ENCODE assay signal across 30 cellular contexts in genomic region chr3:105449393-105449792, GRCh38.
"Had no signal": no experiment of that assay in that cellular context is flagged by ENCODE, and none has a peak within 500 bp of the region (broad histone marks: within the 10 kb centered on the region; RNA-seq: fewer than 3 reads in every experiment).

No MANE protein-coding gene starts in this region.

- H3K27ac Mint-ChIP-seq: activated CD4-positive, alpha-beta T cell treated with anti-CD3 and anti-CD28 coated beads, Interleukin-2, amount 10 ng/mL, durations not matched to agents 24 days and 14 days; activated CD8-positive, alpha-beta T cell treated with anti-CD3 and anti-CD28 coated beads for 36 hours; activated naive CD4-positive, alpha-beta T cell treated with anti-CD3 and anti-CD28 coated beads, Interleukin-2, amount 50 U/mL, for 24 hours; activated naive CD8-positive, alpha-beta T cell treated with anti-CD3 and anti-CD28 coated beads, Interleukin-2, amount 10 ng/mL, durations not matched to agents 7 days and 5 days; activated T-cell treated with anti-CD3 and anti-CD28 coated beads, Interleukin-2, amount 50 U/mL, for 72 hours; activated T-helper 17 cell treated with anti-CD3 and anti-CD28 coated beads, Interleukin-2, amount 50 U/mL, for 72 hours; T-helper 1 cell treated with Interleukin-12 subunit alpha and Interleukin-12 subunit beta and Interleukin-4 antibody, amounts not matched to agents 30 μg/mL and 1 μg/mL, for 36 hours; T-helper 2 cell treated with Interferon-gamma antibody and Interleukin-4, amounts not matched to agents 5 μg/mL and 100 μg/mL, for 36 hours had no signal

- H3K27ac ChIP-seq: body of pancreas, breast epithelium, SJSA1 had no signal

- H3K9ac ChIP-seq: SK-N-SH had no signal

- H3K4me3 Mint-ChIP-seq: activated CD4-positive, alpha-beta T cell treated with anti-CD3 and anti-CD28 coated beads, Interleukin-2, amount 10 ng/mL, durations not matched to agents 24 days and 14 days; activated CD8-positive, alpha-beta T cell treated with anti-CD3 and anti-CD28 coated beads for 36 hours; activated naive CD4-positive, alpha-beta T cell treated with anti-CD3 and anti-CD28 coated beads, Interleukin-2, amount 50 U/mL, for 24 hours; activated naive CD8-positive, alpha-beta T cell treated with anti-CD3 and anti-CD28 coated beads, Interleukin-2, amount 10 ng/mL, durations not matched to agents 7 days and 5 days; activated T-cell treated with anti-CD3 and anti-CD28 coated beads, Interleukin-2, amount 50 U/mL, for 72 hours; activated T-helper 17 cell treated with anti-CD3 and anti-CD28 coated beads, Interleukin-2, amount 50 U/mL, for 72 hours; T-helper 1 cell treated with Interleukin-12 subunit alpha and Interleukin-12 subunit beta and Interleukin-4 antibody, amounts not matched to agents 30 μg/mL and 1 μg/mL, for 36 hours; T-helper 2 cell treated with Interferon-gamma antibody and Interleukin-4, amounts not matched to agents 5 μg/mL and 100 μg/mL, for 36 hours had no signal

- H3K4me1 ChIP-seq: breast epithelium had no signal

- H3K36me3 ChIP-seq: breast epithelium, SJSA1 had no signal

- H3K27me3 ChIP-seq: body of pancreas, breast epithelium, SJSA1 had no signal

- H3K27me3 Mint-ChIP-seq: activated naive CD4-positive, alpha-beta T cell treated with anti-CD3 and anti-CD28 coated beads, Interleukin-2, amount 50 U/mL, for 24 hours; activated T-helper 17 cell treated with anti-CD3 and anti-CD28 coated beads, Interleukin-2, amount 50 U/mL, for 72 hours had no signal

- H3K4me1 Mint-ChIP-seq: activated CD4-positive, alpha-beta T cell treated with anti-CD3 and anti-CD28 coated beads, Interleukin-2, amount 10 ng/mL, durations not matched to agents 24 days and 14 days; activated naive CD4-positive, alpha-beta T cell treated with anti-CD3 and anti-CD28 coated beads, Interleukin-2, amount 50 U/mL, for 24 hours; activated naive CD8-positive, alpha-beta T cell treated with anti-CD3 and anti-CD28 coated beads, Interleukin-2, amount 10 ng/mL, durations not matched to agents 7 days and 5 days; activated T-helper 17 cell treated with anti-CD3 and anti-CD28 coated beads, Interleukin-2, amount 50 U/mL, for 72 hours had no signal

- H3K9me3 Mint-ChIP-seq: activated CD4-positive, alpha-beta T cell treated with anti-CD3 and anti-CD28 coated beads, Interleukin-2, amount 10 ng/mL, durations not matched to agents 24 days and 14 days; activated CD8-positive, alpha-beta T cell treated with anti-CD3 and anti-CD28 coated beads for 36 hours; activated naive CD4-positive, alpha-beta T cell treated with anti-CD3 and anti-CD28 coated beads, Interleukin-2, amount 50 U/mL, for 24 hours; activated naive CD8-positive, alpha-beta T cell treated with anti-CD3 and anti-CD28 coated beads, Interleukin-2, amount 10 ng/mL, durations not matched to agents 7 days and 5 days; T-helper 1 cell treated with Interleukin-12 subunit alpha and Interleukin-12 subunit beta and Interleukin-4 antibody, amounts not matched to agents 30 μg/mL and 1 μg/mL, for 36 hours; T-helper 2 cell treated with Interferon-gamma antibody and Interleukin-4, amounts not matched to agents 5 μg/mL and 100 μg/mL, for 36 hours had no signal

- H3K4me3 ChIP-seq: body of pancreas, breast epithelium, K562, SJSA1 had no signal

- H3K9me3 ChIP-seq: body of pancreas, breast epithelium, SJSA1, SK-N-SH had no signal

- DNase-seq: activated CD4-positive, alpha-beta T cell treated with anti-CD3 and anti-CD28 coated beads, Interleukin-2, amount 10 ng/mL, durations not matched to agents 24 days and 14 days; activated CD4-positive, alpha-beta T cell treated with anti-CD3 and anti-CD28 coated beads, Interleukin-2, amount 50 U/mL, for 4 hours; activated CD8-positive, alpha-beta T cell treated with anti-CD3 and anti-CD28 coated beads for 36 hours; activated effector memory CD4-positive, alpha-beta T cell treated with anti-CD3 and anti-CD28 coated beads, Interleukin-2, amount 50 U/mL, for 16 hours; activated naive CD4-positive, alpha-beta T cell treated with Interleukin-2 at 50 U/mL for 16 hours; activated naive CD8-positive, alpha-beta T cell treated with anti-CD3 and anti-CD28 coated beads, Interleukin-2, amount 10 ng/mL, durations not matched to agents 7 days and 5 days; activated T-cell treated with anti-CD3 and anti-CD28 coated beads, Interleukin-2, amount 50 U/mL, for 1 hour; activated T-cell treated with anti-CD3 and anti-CD28 coated beads, Interleukin-2, amount 50 U/mL, for 72 hours; IMR-90; NCI-H1105; NCI-H1417 treated with DMSO at 0.1 percent for 48 hours; NCI-H187 treated with DMSO at 0.1 percent for 48 hours; NCI-H2081; NCI-H2227 treated with DMSO at 0.1 percent for 48 hours; NCI-H446; NCI-H510A treated with DMSO at 0.1 percent for 48 hours; NCI-H526 treated with DMSO at 0.1 percent for 48 hours; NCI-H774; RPMI8226; SHP77 treated with DMSO at 0.1 percent for 48 hours had no signal

- ATAC-seq: activated CD8-positive, alpha-beta T cell treated with anti-CD3 and anti-CD28 coated beads for 36 hours; activated T-cell treated with anti-CD3 and anti-CD28 coated beads, Interleukin-2, amount 50 U/mL, for 72 hours; activated T-helper 17 cell treated with anti-CD3 and anti-CD28 coated beads, Interleukin-2, amount 50 U/mL, for 72 hours; body of pancreas; K562; Panc1 had no signal

- H3K36me3 Mint-ChIP-seq: activated naive CD8-positive, alpha-beta T cell treated with anti-CD3 and anti-CD28 coated beads, Interleukin-2, amount 10 ng/mL, durations not matched to agents 7 days and 5 days had no signal
